Comparison of ENCODE assay signal across 8 cellular contexts in genomic region chr5:37837101-37838032, GRCh38. TPM values are rescaled to one million over a fixed set of nuclear protein-coding genes. Genes with fewer than 3 reads are reported as not detected.
A peak's percentile ranks its signal among the peaks of the same experiment; 100 is the strongest.
DNase-seq lines count a peak whose midpoint lies in the region; ATAC-seq and TF ChIP-seq lines count a peak whose summit lies in the region.

No MANE protein-coding gene starts in this region.

- no peaks in the 10 kb centered on the region for H3K9me3 ChIP-seq in cardiac muscle cell (ENCODE audit: low read depth)
- no peaks in the 10 kb centered on the region for H3K9me3 ChIP-seq in parathyroid adenoma (ENCODE audit: control insufficient read depth, low read length)

- ATAC-seq in GM18909 (IDR thresholded peaks at IDR 0.05; ENCODE audit: poor library complexity, unreplicated experiment) = peak; percentile 61
- ATAC-seq in HG03354 (IDR thresholded peaks at IDR 0.05; ENCODE audit: poor library complexity, severe bottlenecking, unreplicated experiment) = peak; percentile 78

- H3K4me3 Mint-ChIP-seq in activated naive CD4-positive, alpha-beta T cell treated with anti-CD3 and anti-CD28 coated beads, Interleukin-2, amount 10 ng/mL, durations not matched to agents 7 days and 5 days = peak overlapping the region; percentile 27

- H3K27me3 Mint-ChIP-seq in activated naive CD4-positive, alpha-beta T cell treated with anti-CD3 and anti-CD28 coated beads, Interleukin-2, amount 10 ng/mL, durations not matched to agents 7 days and 5 days = peaks cover 99% of the 10 kb centered on the region

- H2AFZ ChIP-seq in parathyroid adenoma = peak overlapping the region; percentile 17

- 2% methylated on average over 60 of the region's 60 CpGs for WGBS in urinary bladder

- CTCF ChIA-PET in activated naive CD4-positive, alpha-beta T cell treated with anti-CD3 and anti-CD28 coated beads, Interleukin-2, amount 10 ng/mL, durations not matched to agents 7 days and 5 days (lab: Charles Lee) = interaction anchor here (0.8 to 1.4 kb wide), 4 partner anchors 115 to 424 kb away, joined by 3 to 10 read pairs (median 3); no protein-coding TSS in a partner anchor

- H3K4me3 ChIP-seq in cardiac muscle cell (peak overlapping the region; percentile 32), parathyroid adenoma (ENCODE audit: low read depth, low read length) (peak overlapping the region; percentile 20), urinary bladder (ENCODE audit: low read depth, low read length) (peak overlapping the region; percentile 52)

- no peak overlapping the region for H3K27ac Mint-ChIP-seq in activated naive CD4-positive, alpha-beta T cell treated with anti-CD3 and anti-CD28 coated beads, Interleukin-2, amount 10 ng/mL, durations not matched to agents 7 days and 5 days

- TF ChIP-seq CTCF in cardiac muscle cell (IDR thresholded peaks at IDR 0.05; ENCODE audit: low read depth, low read length) (peak; percentile 85), parathyroid adenoma (IDR thresholded peaks at IDR 0.05) (peak; percentile 31)

- peaks cover 29% of the 10 kb centered on the region for H3K4me1 Mint-ChIP-seq in activated naive CD4-positive, alpha-beta T cell treated with anti-CD3 and anti-CD28 coated beads, Interleukin-2, amount 10 ng/mL, durations not matched to agents 7 days and 5 days

- DNase-seq in AG20443 (ENCODE audit: low spot score) (peak; percentile 87), NOMO-1 (lab: John Stamatoyannopoulos, UW; ENCODE audit: unreplicated experiment in 2 of 2) (peak; percentile 81 to 84), cardiac muscle cell (ENCODE audit: low read depth in 1 of 2, low spot score in 1 of 2) (peak; percentile 79 to 81)
- DNase-seq in activated naive CD4-positive, alpha-beta T cell treated with anti-CD3 and anti-CD28 coated beads, Interleukin-2, amount 10 ng/mL, durations not matched to agents 7 days and 5 days = peak; percentile 71

- peak overlapping the region; percentile 55 for H3K4me2 ChIP-seq in parathyroid adenoma (ENCODE audit: low read length)

- H3K36me3 Mint-ChIP-seq in activated naive CD4-positive, alpha-beta T cell treated with anti-CD3 and anti-CD28 coated beads, Interleukin-2, amount 10 ng/mL, durations not matched to agents 7 days and 5 days = peaks cover 2% of the 10 kb centered on the region

- H3K36me3 ChIP-seq in cardiac muscle cell = no peaks in the 10 kb centered on the region
- H3K36me3 ChIP-seq in parathyroid adenoma (ENCODE audit: control insufficient read depth, insufficient read depth, low read length) = no peaks in the 10 kb centered on the region
- H3K36me3 ChIP-seq in urinary bladder (ENCODE audit: insufficient read depth) = no peaks in the 10 kb centered on the region

- H3K4me1 ChIP-seq in cardiac muscle cell (ENCODE audit: low read depth) (peaks cover 5% of the 10 kb centered on the region), parathyroid adenoma (no peaks in the 10 kb centered on the region), urinary bladder (ENCODE audit: insufficient read depth) (peaks cover 3% of the 10 kb centered on the region)

- H3K27ac ChIP-seq in cardiac muscle cell = no peak overlapping the region
- H3K27ac ChIP-seq in parathyroid adenoma = no peak overlapping the region
- no peak overlapping the region for H3K27ac ChIP-seq in urinary bladder (ENCODE audit: low read depth)

- H3K9ac ChIP-seq in parathyroid adenoma = no peak overlapping the region

- no peaks in the 10 kb centered on the region for H3K79me2 ChIP-seq in parathyroid adenoma

- H3K27me3 ChIP-seq in cardiac muscle cell = peaks cover 100% of the 10 kb centered on the region
- H3K27me3 ChIP-seq in parathyroid adenoma (ENCODE audit: control insufficient read depth, insufficient read depth, low read length) = peaks cover 16% of the 10 kb centered on the region

- H3K9me3 Mint-ChIP-seq in activated naive CD4-positive, alpha-beta T cell treated with anti-CD3 and anti-CD28 coated beads, Interleukin-2, amount 10 ng/mL, durations not matched to agents 7 days and 5 days = no peaks in the 10 kb centered on the region

RNA-seq across cellular contexts. Expression of gene GDNF, which starts 2.5 kb away (rescaled TPM):
- total RNA-seq in cardiac muscle cell (not detected in 2 replicates), urinary bladder (1.5 TPM)
- polyA plus RNA-seq in cardiac muscle cell (not detected in 2 replicates), urinary bladder (0.71 TPM)
